ENCODE assay signal across 33 cellular contexts in genomic region chr22:38419864-38420172, GRCh38. TPM values are rescaled to one million over a fixed set of nuclear protein-coding genes. Genes with fewer than 3 reads are reported as not detected.
"Had no signal": no experiment of that assay in that cellular context is flagged by ENCODE, and none has a peak within 500 bp of the region (broad histone marks: within the 10 kb centered on the region; RNA-seq: fewer than 3 reads in every experiment).

No MANE protein-coding gene starts in this region.

- DNase-seq: activated CD4-positive, alpha-beta memory T cell treated with anti-CD3 and anti-CD28 coated beads, Interleukin-2, amount 10 ng/mL, durations not matched to agents 7 days and 5 days; activated CD4-positive, alpha-beta T cell treated with anti-CD3 and anti-CD28 coated beads, Interleukin-2, amount 10 ng/mL, durations not matched to agents 24 days and 14 days; activated CD4-positive, CD25-positive, alpha-beta regulatory T cell treated with anti-CD3 and anti-CD28 coated beads, Interleukin-2, amount 50 U/mL, for 72 hours; activated CD8-positive, alpha-beta memory T cell treated with anti-CD3 and anti-CD28 coated beads, Interleukin-2, amount 50 U/mL, for 48 hours; activated gamma-delta T cell; activated naive CD4-positive, alpha-beta T cell treated with anti-CD3 and anti-CD28 coated beads, Interleukin-2, amount 50 U/mL, for 16 hours; activated T-cell treated with anti-CD3 and anti-CD28 coated beads, Interleukin-2, amount 50 U/mL, for 24 hours; amniotic stem cell; central memory CD4-positive, alpha-beta T cell; dermis blood vessel endothelial cell; effector CD8-positive, alpha-beta T cell; erythroblast; gastrocnemius medialis; hippocampal formation; left colon; lower lobe of right lung; mesenchymal stem cell; naive thymus-derived CD8-positive, alpha-beta T cell; ovary; stimulated activated CD4-positive, alpha-beta T cell treated with anti-CD3 and anti-CD28 coated beads, Interleukin-2, amount 100 ng/mL, for 48 hours; stimulated activated naive CD4-positive, alpha-beta T cell treated with Interleukin-2 at 50 U/mL for 16 hours; SW 1271; T-helper 9 cell; trophoblast cell had no signal

- H3K4me3 ChIP-seq: gastrocnemius medialis, lower lobe of right lung, neural progenitor cell, ovary had no signal

- H3K4me1 ChIP-seq: gastrocnemius medialis, lower lobe of right lung had no signal

- H3K27me3 Mint-ChIP-seq: activated CD4-positive, alpha-beta memory T cell treated with anti-CD3 and anti-CD28 coated beads, Interleukin-2, amount 10 ng/mL, durations not matched to agents 7 days and 5 days; activated CD4-positive, alpha-beta T cell treated with anti-CD3 and anti-CD28 coated beads, Interleukin-2, amount 10 ng/mL, durations not matched to agents 24 days and 14 days; activated T-cell treated with anti-CD3 and anti-CD28 coated beads, Interleukin-2, amount 50 U/mL, for 24 hours; naive thymus-derived CD8-positive, alpha-beta T cell had no signal

- H3K27ac ChIP-seq: gastrocnemius medialis, lower lobe of right lung, neural progenitor cell, ovary, VCaP had no signal

- H3K9me3 ChIP-seq: gastrocnemius medialis, lower lobe of right lung, ovary had no signal

- H3K36me3 Mint-ChIP-seq: naive thymus-derived CD8-positive, alpha-beta T cell; neural progenitor cell had no signal

- H3K27ac Mint-ChIP-seq: activated CD4-positive, alpha-beta memory T cell treated with anti-CD3 and anti-CD28 coated beads, Interleukin-2, amount 10 ng/mL, durations not matched to agents 7 days and 5 days; activated CD4-positive, alpha-beta T cell treated with anti-CD3 and anti-CD28 coated beads, Interleukin-2, amount 10 ng/mL, durations not matched to agents 24 days and 14 days; activated T-cell treated with anti-CD3 and anti-CD28 coated beads, Interleukin-2, amount 50 U/mL, for 24 hours; naive thymus-derived CD8-positive, alpha-beta T cell; neural progenitor cell; T-helper 1 cell treated with Interleukin-12 subunit alpha and Interleukin-12 subunit beta and Interleukin-4 antibody, amounts not matched to agents 30 μg/mL and 1 μg/mL, for 36 hours had no signal

- ATAC-seq: gastrocnemius medialis; left colon; lower lobe of right lung; naive thymus-derived CD8-positive, alpha-beta T cell; right cardiac atrium had no signal

- H3K9ac ChIP-seq: neural progenitor cell had no signal

- FAIRE-seq: colon, keratinocyte, TTC549, urothelium cell line had no signal

- H3K4me1 Mint-ChIP-seq: activated CD4-positive, alpha-beta memory T cell treated with anti-CD3 and anti-CD28 coated beads, Interleukin-2, amount 10 ng/mL, durations not matched to agents 7 days and 5 days; activated CD4-positive, alpha-beta T cell treated with anti-CD3 and anti-CD28 coated beads, Interleukin-2, amount 10 ng/mL, durations not matched to agents 24 days and 14 days; naive thymus-derived CD8-positive, alpha-beta T cell had no signal

- H3K36me3 ChIP-seq: gastrocnemius medialis, lower lobe of right lung, neural progenitor cell, ovary had no signal

- H2AFZ ChIP-seq: neural progenitor cell had no signal

- H3K9me3 Mint-ChIP-seq: activated CD4-positive, alpha-beta memory T cell treated with anti-CD3 and anti-CD28 coated beads, Interleukin-2, amount 10 ng/mL, durations not matched to agents 7 days and 5 days; activated CD4-positive, alpha-beta T cell treated with anti-CD3 and anti-CD28 coated beads, Interleukin-2, amount 10 ng/mL, durations not matched to agents 24 days and 14 days; activated T-cell treated with anti-CD3 and anti-CD28 coated beads, Interleukin-2, amount 50 U/mL, for 24 hours; naive thymus-derived CD8-positive, alpha-beta T cell; neural progenitor cell; T-helper 1 cell treated with Interleukin-12 subunit alpha and Interleukin-12 subunit beta and Interleukin-4 antibody, amounts not matched to agents 30 μg/mL and 1 μg/mL, for 36 hours had no signal

- H3K4me2 ChIP-seq: neural progenitor cell had no signal

- H3K27me3 ChIP-seq: gastrocnemius medialis, neural progenitor cell, ovary had no signal

- H3K4me3 Mint-ChIP-seq: activated CD4-positive, alpha-beta memory T cell treated with anti-CD3 and anti-CD28 coated beads, Interleukin-2, amount 10 ng/mL, durations not matched to agents 7 days and 5 days; activated CD4-positive, alpha-beta T cell treated with anti-CD3 and anti-CD28 coated beads, Interleukin-2, amount 10 ng/mL, durations not matched to agents 24 days and 14 days; activated T-cell treated with anti-CD3 and anti-CD28 coated beads, Interleukin-2, amount 50 U/mL, for 24 hours; naive thymus-derived CD8-positive, alpha-beta T cell; neural progenitor cell; T-helper 1 cell treated with Interleukin-12 subunit alpha and Interleukin-12 subunit beta and Interleukin-4 antibody, amounts not matched to agents 30 μg/mL and 1 μg/mL, for 36 hours had no signal

RNA-seq across cellular contexts. Expression of gene KCNJ4, which starts 35.2 kb away (rescaled TPM):
- total RNA-seq: activated CD4-positive, alpha-beta memory T cell treated with anti-CD3 and anti-CD28 coated beads, Interleukin-2, amount 10 ng/mL, durations not matched to agents 7 days and 5 days; activated CD4-positive, alpha-beta T cell treated with anti-CD3 and anti-CD28 coated beads, Interleukin-2, amount 10 ng/mL, durations not matched to agents 24 days and 14 days; dermis blood vessel endothelial cell; gastrocnemius medialis; left colon; lower lobe of right lung; naive thymus-derived CD8-positive, alpha-beta T cell; pulmonary artery endothelial cell had no signal
- polyA plus RNA-seq: keratinocyte; naive thymus-derived CD8-positive, alpha-beta T cell had no signal

RNA-seq across cellular contexts. Expression of gene KDELR3, which starts 48.1 kb away (rescaled TPM):
- total RNA-seq: naive thymus-derived CD8-positive, alpha-beta T cell had no signal
